Comparison of ENCODE assay signal across 8 cellular contexts in the genomic region with DNA sequence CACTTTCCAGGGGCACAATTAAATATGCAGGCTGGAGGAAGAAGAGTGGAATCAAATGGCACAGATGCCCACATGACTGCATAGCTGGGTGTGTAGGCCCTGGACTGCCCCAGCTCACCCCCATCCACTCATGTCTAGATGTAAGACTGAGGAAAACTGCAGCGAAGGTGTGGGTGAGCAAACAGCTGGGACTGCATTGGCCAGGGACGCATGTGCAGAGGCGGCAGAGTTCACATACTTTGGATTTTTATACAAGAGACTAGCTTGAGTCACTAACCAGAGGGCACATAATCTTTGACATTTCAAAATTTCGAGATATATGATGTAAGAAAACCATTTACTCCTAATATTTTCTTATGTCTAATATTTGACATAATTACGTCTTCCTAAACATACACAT.
DNase-seq lines count a peak whose midpoint lies in the region; ATAC-seq and TF ChIP-seq lines count a peak whose summit lies in the region.
"Had no signal": no experiment of that assay in that cellular context is flagged by ENCODE, and none has a peak within 500 bp of the region (broad histone marks: within the 10 kb centered on the region; RNA-seq: fewer than 3 reads in every experiment).

No MANE protein-coding gene starts in this region.

- H3K27ac Mint-ChIP-seq in type B pancreatic cell = no peak overlapping the region

- TF ChIP-seq POLR2A in heart left ventricle (IDR thresholded peaks at IDR 0.05) = no peak
- TF ChIP-seq POLR2A in gastrocnemius medialis (IDR thresholded peaks at IDR 0.05) = no peak

- no peaks in the 10 kb centered on the region for H3K27me3 ChIP-seq in heart left ventricle
- H3K27me3 ChIP-seq in gastrocnemius medialis = no peaks in the 10 kb centered on the region

- H3K36me3 ChIP-seq in HEK293 (ENCODE audit: control insufficient read depth in 2 of 2, insufficient read depth in 1 of 2, low read length in 2 of 2) (no peaks in the 10 kb centered on the region; a peak in 1 of 3 replicates), heart left ventricle (no peaks in the 10 kb centered on the region), gastrocnemius medialis (no peaks in the 10 kb centered on the region)

- no peaks in the 10 kb centered on the region for H3K36me3 Mint-ChIP-seq in type B pancreatic cell

- ATAC-seq in heart left ventricle = peak; percentile 66 to 82 (median 80)
- ATAC-seq in gastrocnemius medialis = peak; percentile 40 to 74
- ATAC-seq in HG03108 (IDR thresholded peaks at IDR 0.05; ENCODE audit: unreplicated experiment) = no peak

- H3K4me3 ChIP-seq in HEK293 (ENCODE audit: low read depth, low read length) (no peak overlapping the region), WI38 (ENCODE audit: low read depth, low read length) (peak overlapping the region; percentile 5; the same call in 1 of the 2 replicates), heart left ventricle (no peak overlapping the region), gastrocnemius medialis (no peak overlapping the region)

- DNase-seq in heart left ventricle = peak in 3 of 5 donors; percentile 14 to 47 (median 34)
- peak in 1 of 2 donors; percentile 24 for DNase-seq in gastrocnemius medialis
- no peak for DNase-seq in type B pancreatic cell (ENCODE audit: extremely low spot score, unreplicated experiment)
- no peak for DNase-seq in head of caudate nucleus
- DNase-seq: NCI-H69 had no signal

- POLR2A ChIA-PET in HEK293 (lab: Yijun Ruan, JAX) = no interaction called here

- peaks cover 12% of the 10 kb centered on the region for H3K4me1 Mint-ChIP-seq in type B pancreatic cell (ENCODE audit: unreplicated experiment)

- in situ Hi-C loops in gastrocnemius medialis (cut with MboI; ENCODE audit: low sequenced_read_pairs in 4 of 4) = no loop called here

- peaks cover 6% of the 10 kb centered on the region; the same call in 1 of the 2 replicates for H3K4me1 ChIP-seq in HEK293 (ENCODE audit: control insufficient read depth, insufficient read depth, low read length)
- peaks cover 0 to 49% (median 22%) of the 10 kb centered on the region in 12 donors for H3K4me1 ChIP-seq in heart left ventricle
- H3K4me1 ChIP-seq in gastrocnemius medialis = peaks cover 16% of the 10 kb centered on the region in 2 donors

- CTCF ChIA-PET in HEK293 (lab: Yijun Ruan, JAX) = interaction anchor here (0.6 kb wide), 1 partner anchor 206 kb away, joined by 4 read pairs; no protein-coding TSS in a partner anchor

- no peaks in the 10 kb centered on the region for H3K27me3 Mint-ChIP-seq in type B pancreatic cell

- H3K9me3 ChIP-seq in HEK293 (ENCODE audit: control insufficient read depth, insufficient read depth, low read depth, low read length) = no peaks in the 10 kb centered on the region
- H3K9me3 ChIP-seq in heart left ventricle = no peaks in the 10 kb centered on the region
- no peaks in the 10 kb centered on the region for H3K9me3 ChIP-seq in gastrocnemius medialis

- TF ChIP-seq CTCF in HEK293 (tag by site-specific recombination; IDR thresholded peaks at IDR 0.05) (no peak), WI38 (IDR thresholded peaks at IDR 0.05; ENCODE audit: low read depth, low read length) (no peak), heart left ventricle (IDR thresholded peaks at IDR 0.05) (no peak), gastrocnemius medialis (IDR thresholded peaks at IDR 0.05 in 4 of 5, conservative IDR thresholded peaks at IDR 0.05 in 1 of 5) (no peak), type B pancreatic cell (conservative IDR thresholded peaks at IDR 0.05) (no peak)

- H3K4me3 Mint-ChIP-seq in type B pancreatic cell = no peak overlapping the region

- H3K27ac ChIP-seq in HEK293 (ENCODE audit: extremely low read depth, low read depth, low read length) = no peak overlapping the region
- H3K27ac ChIP-seq in heart left ventricle = peak overlapping the region in 11 of 12 donors; percentile 15 to 60 (median 46)
- H3K27ac ChIP-seq in gastrocnemius medialis = no peak overlapping the region

- intact Hi-C loops in heart left ventricle (cut with DNase I) = loop anchor here in 2 of 10 donors (5.0 kb wide), 1 partner anchor 50 kb away; no protein-coding TSS in a partner anchor
- intact Hi-C loops in gastrocnemius medialis (cut with DNase I; ENCODE audit: low total_unique reads) = no loop called here
- intact Hi-C loops in head of caudate nucleus (cut with DNase I) = no loop called here

- no peaks in the 10 kb centered on the region for H3K9me3 Mint-ChIP-seq in type B pancreatic cell

- WGBS in heart left ventricle, 4 donors = 39 to 58% (median 52%) methylated on average over 5 of the region's 5 CpGs

TF ChIP-seq in HEK293, 187 proteins besides CTCF, POLR2A, EP300 and RAD21:
- TF ChIP-seq GFI1B (tag by site-specific recombination; IDR thresholded peaks at IDR 0.05) (no peak), ZNF555 (tag by site-specific recombination; conservative IDR thresholded peaks at IDR 0.05) (no peak), RBAK (tag by site-specific recombination; IDR thresholded peaks at IDR 0.05) (no peak), ZNF10 (tag by site-specific recombination; IDR thresholded peaks at IDR 0.05) (no peak), EGR2 (tag by site-specific recombination; IDR thresholded peaks at IDR 0.05; ENCODE audit: low read depth) (peak; percentile 93), ZNF510 (tag by site-specific recombination; IDR thresholded peaks at IDR 0.05; ENCODE audit: insufficient replicate concordance) (no peak), ZNF138 (tag by site-specific recombination; IDR thresholded peaks at IDR 0.05; ENCODE audit: borderline replicate concordance) (no peak), ZNF335 (tag by site-specific recombination; conservative IDR thresholded peaks at IDR 0.05) (no peak), ZNF473 (tag by site-specific recombination; IDR thresholded peaks at IDR 0.05) (no peak), SP2 (tag by site-specific recombination; IDR thresholded peaks at IDR 0.05) (no peak), ZFHX2 (tag by site-specific recombination; conservative IDR thresholded peaks at IDR 0.05) (peak; percentile 94), ZFP69B (tag by site-specific recombination; IDR thresholded peaks at IDR 0.05) (no peak), ZNF37A (tag by site-specific recombination; IDR thresholded peaks at IDR 0.05) (no peak)
- TF ChIP-seq, protein P1, sequence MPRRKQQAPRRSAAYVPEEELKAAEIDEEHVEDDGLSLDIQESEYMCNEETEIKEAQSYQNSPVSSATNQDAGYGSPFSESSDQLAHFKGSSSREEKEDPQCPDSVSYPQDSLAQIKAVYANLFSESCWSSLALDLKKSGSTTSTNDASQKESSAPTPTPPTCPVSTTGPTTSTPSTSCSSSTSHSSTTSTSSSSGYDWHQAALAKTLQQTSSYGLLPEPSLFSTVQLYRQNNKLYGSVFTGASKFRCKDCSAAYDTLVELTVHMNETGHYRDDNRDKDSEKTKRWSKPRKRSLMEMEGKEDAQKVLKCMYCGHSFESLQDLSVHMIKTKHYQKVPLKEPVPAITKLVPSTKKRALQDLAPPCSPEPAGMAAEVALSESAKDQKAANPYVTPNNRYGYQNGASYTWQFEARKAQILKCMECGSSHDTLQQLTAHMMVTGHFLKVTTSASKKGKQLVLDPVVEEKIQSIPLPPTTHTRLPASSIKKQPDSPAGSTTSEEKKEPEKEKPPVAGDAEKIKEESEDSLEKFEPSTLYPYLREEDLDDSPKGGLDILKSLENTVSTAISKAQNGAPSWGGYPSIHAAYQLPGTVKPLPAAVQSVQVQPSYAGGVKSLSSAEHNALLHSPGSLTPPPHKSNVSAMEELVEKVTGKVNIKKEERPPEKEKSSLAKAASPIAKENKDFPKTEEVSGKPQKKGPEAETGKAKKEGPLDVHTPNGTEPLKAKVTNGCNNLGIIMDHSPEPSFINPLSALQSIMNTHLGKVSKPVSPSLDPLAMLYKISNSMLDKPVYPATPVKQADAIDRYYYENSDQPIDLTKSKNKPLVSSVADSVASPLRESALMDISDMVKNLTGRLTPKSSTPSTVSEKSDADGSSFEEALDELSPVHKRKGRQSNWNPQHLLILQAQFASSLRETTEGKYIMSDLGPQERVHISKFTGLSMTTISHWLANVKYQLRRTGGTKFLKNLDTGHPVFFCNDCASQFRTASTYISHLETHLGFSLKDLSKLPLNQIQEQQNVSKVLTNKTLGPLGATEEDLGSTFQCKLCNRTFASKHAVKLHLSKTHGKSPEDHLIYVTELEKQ (tag by site-specific recombination; IDR thresholded peaks at IDR 0.05; ENCODE audit: borderline replicate concordance) = no peak
- TF ChIP-seq, protein P2, sequence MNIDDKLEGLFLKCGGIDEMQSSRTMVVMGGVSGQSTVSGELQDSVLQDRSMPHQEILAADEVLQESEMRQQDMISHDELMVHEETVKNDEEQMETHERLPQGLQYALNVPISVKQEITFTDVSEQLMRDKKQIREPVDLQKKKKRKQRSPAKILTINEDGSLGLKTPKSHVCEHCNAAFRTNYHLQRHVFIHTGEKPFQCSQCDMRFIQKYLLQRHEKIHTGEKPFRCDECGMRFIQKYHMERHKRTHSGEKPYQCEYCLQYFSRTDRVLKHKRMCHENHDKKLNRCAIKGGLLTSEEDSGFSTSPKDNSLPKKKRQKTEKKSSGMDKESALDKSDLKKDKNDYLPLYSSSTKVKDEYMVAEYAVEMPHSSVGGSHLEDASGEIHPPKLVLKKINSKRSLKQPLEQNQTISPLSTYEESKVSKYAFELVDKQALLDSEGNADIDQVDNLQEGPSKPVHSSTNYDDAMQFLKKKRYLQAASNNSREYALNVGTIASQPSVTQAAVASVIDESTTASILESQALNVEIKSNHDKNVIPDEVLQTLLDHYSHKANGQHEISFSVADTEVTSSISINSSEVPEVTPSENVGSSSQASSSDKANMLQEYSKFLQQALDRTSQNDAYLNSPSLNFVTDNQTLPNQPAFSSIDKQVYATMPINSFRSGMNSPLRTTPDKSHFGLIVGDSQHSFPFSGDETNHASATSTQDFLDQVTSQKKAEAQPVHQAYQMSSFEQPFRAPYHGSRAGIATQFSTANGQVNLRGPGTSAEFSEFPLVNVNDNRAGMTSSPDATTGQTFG (tag by site-specific recombination; IDR thresholded peaks at IDR 0.05; ENCODE audit: borderline replicate concordance) = no peak
TF ChIP-seq in HEK293: peak in this region for 2.

Comparison
In these comparisons a context has a peak if more than half of its experiments do, and no peak if none do; other contexts are left out.
1. H3K27ac ChIP-seq: peak in heart left ventricle (11 of 12); none in HEK293 (single experiment) and gastrocnemius medialis (0 of 4).
2. DNase-seq: peak in heart left ventricle (3 of 5); none in type B pancreatic cell (single experiment) and head of caudate nucleus (0 of 42).